In the genomic region with DNA sequence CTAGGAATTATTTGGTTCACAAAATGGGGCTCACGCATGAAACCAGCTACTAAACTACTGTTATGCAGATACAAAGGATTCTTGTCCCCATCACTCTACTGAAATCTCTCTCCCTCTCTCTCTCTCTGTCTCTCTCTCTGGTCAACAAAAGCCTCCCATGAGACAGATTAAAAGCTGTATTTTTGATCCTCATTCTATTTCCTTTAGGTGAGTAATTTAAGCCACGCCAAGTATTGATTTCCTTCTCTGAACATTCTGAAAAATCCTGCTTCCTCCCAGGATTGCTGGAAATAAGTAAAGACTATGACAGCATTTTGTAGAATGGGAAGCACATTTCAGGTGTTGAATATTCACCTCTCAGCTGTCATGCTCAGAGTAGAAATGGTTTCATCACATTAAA, we compare ENCODE assay signal across 19 cellular contexts. TPM values are rescaled to one million over a fixed set of nuclear protein-coding genes. Genes with fewer than 3 reads are reported as not detected.
DNase-seq lines count a peak whose midpoint lies in the region; ATAC-seq, FAIRE-seq and TF ChIP-seq lines count a peak whose summit lies in the region.
"Had no signal": no experiment of that assay in that cellular context is flagged by ENCODE, and none has a peak within 500 bp of the region (broad histone marks: within the 10 kb centered on the region; RNA-seq: fewer than 3 reads in every experiment).

No MANE protein-coding gene starts in this region.

- H3K4me2 ChIP-seq in HCT116 (ENCODE audit: low read length) (no peak overlapping the region), neural progenitor cell (no peak overlapping the region)

- no peak for DNase-seq in MCF 10A (ENCODE audit: unreplicated experiment)
- DNase-seq in breast epithelium (ENCODE audit: low spot score in 2 of 2), result no peak
- DNase-seq in D721Med (ENCODE audit: insufficient read length, low spot score), result no peak
- no peak for DNase-seq in HCT116 (ENCODE audit: low read depth, low spot score)
- DNase-seq in neural progenitor cell (ENCODE audit: low spot score), result no peak
- no peak for DNase-seq in testis
- no peak for DNase-seq in urothelium cell line (ENCODE audit: low spot score)
- DNase-seq: C1 segment of cervical spinal cord; CD4-positive, alpha-beta memory T cell; COR-L47; DMS 273 treated with DMSO at 0.1 percent for 48 hours; DMS79; EL; GDM1; GM23248; H9; HFFc6 had no signal

- H3K79me2 ChIP-seq in HCT116 (ENCODE audit: insufficient read depth, low read length), result no peaks in the 10 kb centered on the region
- no peaks in the 10 kb centered on the region for H3K79me2 ChIP-seq in neural progenitor cell (ENCODE audit: low read depth)

- TF ChIP-seq RAD21 in HCT116 (IDR thresholded peaks at IDR 0.05; ENCODE audit: low read depth), result no peak

- WGBS in testis, 2 donors, result 92 to 96% methylated on average over 2 of the region's 2 CpGs

- ATAC-seq in HCT116, result no peak
- ATAC-seq: GM12878 had no signal

- H3K27ac Mint-ChIP-seq in MCF 10A (ENCODE audit: low read depth, unreplicated experiment) (peak overlapping the region; percentile 16), neural progenitor cell (no peak overlapping the region)
- H3K27ac Mint-ChIP-seq: CD4-positive, alpha-beta memory T cell; H9; HFFc6 had no signal

- H3K4me3 Mint-ChIP-seq in MCF 10A (ENCODE audit: unreplicated experiment) (no peak overlapping the region), neural progenitor cell (no peak overlapping the region)
- H3K4me3 Mint-ChIP-seq: CD4-positive, alpha-beta memory T cell; H9; HFFc6 had no signal

- H3K36me3 ChIP-seq in breast epithelium (no peaks in the 10 kb centered on the region), HCT116 (ENCODE audit: control insufficient read depth in 1 of 2, insufficient read depth in 2 of 2, low read length in 2 of 2) (no peaks in the 10 kb centered on the region), neural progenitor cell (no peaks in the 10 kb centered on the region), testis (ENCODE audit: low read depth, missing control alignments) (no peaks in the 10 kb centered on the region)

- TF ChIP-seq CTCF in MCF 10A (IDR thresholded peaks at IDR 0.05; ENCODE audit: unreplicated experiment) (no peak), breast epithelium (IDR thresholded peaks at IDR 0.05) (no peak), D721Med (IDR thresholded peaks at IDR 0.05; ENCODE audit: insufficient read depth, missing control alignments) (no peak), HCT116 (IDR thresholded peaks at IDR 0.05 in 2 of 3, conservative IDR thresholded peaks at IDR 0.05 in 1 of 3; ENCODE audit: borderline replicate concordance in 1 of 3, insufficient read depth in 1 of 3, low read depth in 2 of 3, low read length in 2 of 3) (no peak), neural progenitor cell (IDR thresholded peaks at IDR 0.05) (no peak), testis (IDR thresholded peaks at IDR 0.05) (no peak)

- BruUV-seq in MCF 10A (replicated peaks; lab: Mats Ljungman, UMichigan) (no TSS peak), HCT116 (replicated peaks; lab: Mats Ljungman, UMichigan) (no TSS peak)

- RAD21 ChIA-PET in HCT116 (lab: Charles Lee; ENCODE audit: low non-redundant PET in 1 of 2, low total read pairs in 2 of 2, uncharacterized antibody in 2 of 2, unreplicated experiment in 2 of 2), result no interaction called here

- no peaks in the 10 kb centered on the region for H4K20me1 ChIP-seq in HCT116 (ENCODE audit: insufficient read depth)
- H4K20me1 ChIP-seq in neural progenitor cell (ENCODE audit: low read depth), result no peaks in the 10 kb centered on the region

- no peaks in the 10 kb centered on the region for H3K9me3 ChIP-seq in breast epithelium
- no peaks in the 10 kb centered on the region for H3K9me3 ChIP-seq in HCT116 (ENCODE audit: control insufficient read depth in 1 of 2, insufficient read depth in 1 of 2, low read depth in 1 of 2, low read length in 2 of 2)
- peaks cover 5% of the 10 kb centered on the region for H3K9me3 ChIP-seq in neural progenitor cell (ENCODE audit: low read depth)
- H3K9me3 ChIP-seq in testis, result no peaks in the 10 kb centered on the region

- H3K36me3 Mint-ChIP-seq in MCF 10A (ENCODE audit: insufficient read depth, unreplicated experiment) (no peaks in the 10 kb centered on the region), neural progenitor cell (no peaks in the 10 kb centered on the region)
- H3K36me3 Mint-ChIP-seq: CD4-positive, alpha-beta memory T cell had no signal

- H3K27me3 Mint-ChIP-seq in MCF 10A (ENCODE audit: insufficient read depth, unreplicated experiment) (no peaks in the 10 kb centered on the region), neural progenitor cell (ENCODE audit: insufficient read depth, low read depth) (peaks cover 4% of the 10 kb centered on the region)

- H3K4me3 ChIP-seq in breast epithelium (no peak overlapping the region), HCT116 (replicated peaks in 1 of 2; ENCODE audit: low read depth in 1 of 2, low read length in 2 of 2) (no peak overlapping the region), neural progenitor cell (no peak overlapping the region), testis (no peak overlapping the region)
- H3K4me3 ChIP-seq: GM12878, GM23248 had no signal

- H3F3A ChIP-seq in neural progenitor cell (ENCODE audit: low read depth), result peaks cover 20% of the 10 kb centered on the region

- TF ChIP-seq POLR2A in breast epithelium (IDR thresholded peaks at IDR 0.05) (no peak), HCT116 (IDR thresholded peaks at IDR 0.05; ENCODE audit: borderline replicate concordance, extremely low read depth, insufficient read depth, insufficient read length) (no peak), testis (IDR thresholded peaks at IDR 0.05) (no peak)

- no peaks in the 10 kb centered on the region for H3K4me1 ChIP-seq in breast epithelium
- H3K4me1 ChIP-seq in HCT116 (ENCODE audit: control insufficient read depth in 1 of 2, insufficient read depth in 2 of 2, low read length in 2 of 2), result no peaks in the 10 kb centered on the region
- peaks cover 25% of the 10 kb centered on the region for H3K4me1 ChIP-seq in neural progenitor cell
- H3K4me1 ChIP-seq in testis, result no peaks in the 10 kb centered on the region

- H3K27ac ChIP-seq in breast epithelium (no peak overlapping the region), HCT116 (ENCODE audit: low read depth, low read length) (no peak overlapping the region), neural progenitor cell (peak overlapping the region; percentile 22), testis (no peak overlapping the region)
- H3K27ac ChIP-seq: GM23248 had no signal

- H3K4me1 Mint-ChIP-seq in MCF 10A (ENCODE audit: insufficient read depth, unreplicated experiment), result no peaks in the 10 kb centered on the region
- peaks cover 21% of the 10 kb centered on the region for H3K4me1 Mint-ChIP-seq in neural progenitor cell

- FAIRE-seq in D721Med (lab: Jason Lieb, UNC), result peak; percentile 53
- FAIRE-seq in urothelium cell line (lab: Jason Lieb, UNC), result no peak
- FAIRE-seq: GM12878, GM19239 had no signal

- H3K27me3 ChIP-seq in breast epithelium (no peaks in the 10 kb centered on the region), HCT116 (ENCODE audit: insufficient read depth, low read length) (no peaks in the 10 kb centered on the region), neural progenitor cell (no peaks in the 10 kb centered on the region), testis (no peaks in the 10 kb centered on the region)

- H3K9me3 Mint-ChIP-seq in MCF 10A (ENCODE audit: unreplicated experiment) (no peaks in the 10 kb centered on the region), neural progenitor cell (peaks cover 4% of the 10 kb centered on the region)
- H3K9me3 Mint-ChIP-seq: CD4-positive, alpha-beta memory T cell; HFFc6 had no signal

- H2AFZ ChIP-seq in HCT116 (ENCODE audit: low read depth, low read length, poor library complexity, severe bottlenecking) (peak overlapping the region; percentile 84), neural progenitor cell (replicated peaks) (peak overlapping the region; percentile 72)
- H2AFZ ChIP-seq: GM23248 had no signal

- POLR2A ChIA-PET in MCF 10A (lab: Yijun Ruan, JAX), result interaction anchor here (0.8 kb wide), 1 partner anchor 16 kb away, joined by 3 read pairs; no protein-coding TSS in a partner anchor
- POLR2A ChIA-PET in HCT116 (lab: Charles Lee), result no interaction called here

- CTCF ChIA-PET in MCF 10A (lab: Yijun Ruan, JAX), result interaction anchor here (0.5 to 1.2 kb wide), 5 partner anchors 9 to 145 kb away, joined by 3 to 5 read pairs (median 3); no protein-coding TSS in a partner anchor
- CTCF ChIA-PET in HCT116 (lab: Charles Lee), result no interaction called here

- no peaks in the 10 kb centered on the region for H3K9me2 ChIP-seq in HCT116 (ENCODE audit: insufficient read depth)

- intact Hi-C loops in MCF 10A (cut with micrococcal nuclease), result no loop called here
- intact Hi-C loops in breast epithelium (cut with DNase I; ENCODE audit: low total_unique reads), result no loop called here
- intact Hi-C loops in HCT116 (cut with micrococcal nuclease), result no loop called here
- intact Hi-C loops in testis (cut with DNase I; ENCODE audit: low total_unique reads), result no loop called here

- H3K9ac ChIP-seq in HCT116 (ENCODE audit: low read length) (no peak overlapping the region), neural progenitor cell (no peak overlapping the region)
- H3K9ac ChIP-seq: GM23248 had no signal

RNA-seq across cellular contexts. Expression of a gene that starts 43.7 kb away (rescaled TPM):
- total RNA-seq in MCF 10A (2022) (502 and 563 TPM in 2 replicates), breast epithelium (100 to 1,000 TPM; 250 to 691 (median 267) TPM), HCT116 (2021; ENCODE audit: unreplicated experiment) (286 TPM), neural progenitor cell (ENCODE audit: low replicate concordance) (322 and 441 TPM in 2 replicates), testis (100 to 1,000 TPM; 376 to 458 TPM)
- polyA plus RNA-seq in HCT116 (2012), result 201 and 232 TPM in 2 replicates
- polyA plus RNA-seq in testis (ENCODE audit: insufficient read depth, low read depth, low replicate concordance), result 385 TPM
